1 cellular context compared by ENCODE assay signal in genomic region chr22:29267858-29268510, GRCh38.
TF ChIP-seq lines count a peak whose summit lies in the region.

EWSR1 (plus strand) TSS chr22:29268268; CDS start chr22:29268337, 69 bp downstream.
RHBDD3 (minus strand) TSS chr22:29267981; CDS start chr22:29265626, 2,355 bp downstream.

TF ChIP-seq in K562, 482 proteins besides CTCF, POLR2A, EP300 and RAD21 (continued from another document and continues in another):
- TF ChIP-seq TFE3 (CRISPR knock-in tag; IDR thresholded peaks at IDR 0.05) (peak; percentile 11; the same call in 1 of the 2 replicates), ZKSCAN1 (IDR thresholded peaks at IDR 0.05; ENCODE audit: low read depth, low read length) (no peak; the same call in 1 of the 2 replicates), BMI1 (IDR thresholded peaks at IDR 0.05; ENCODE audit: low read length) (no peak), ZNF57 (CRISPR knock-in tag; IDR thresholded peaks at IDR 0.05) (no peak), MTA2 (IDR thresholded peaks at IDR 0.05; ENCODE audit: low read depth) (no peak), ZNF23 (CRISPR knock-in tag; IDR thresholded peaks at IDR 0.05) (no peak), IRF2 (CRISPR knock-in tag; IDR thresholded peaks at IDR 0.05) (no peak), NBN (IDR thresholded peaks at IDR 0.05; ENCODE audit: low read depth) (peak; percentile 90), MITF (IDR thresholded peaks at IDR 0.05) (0 out of 2 replicates have a peak, but pooled peaks have one; percentile 47), SMARCB1 (IDR thresholded peaks at IDR 0.05; ENCODE audit: insufficient read length, low read depth) (no peak), NFXL1 (CRISPR knock-in tag; IDR thresholded peaks at IDR 0.05) (no peak), ATF4 (CRISPR knock-in tag; IDR thresholded peaks at IDR 0.05) (no peak), KLF13 (tag; IDR thresholded peaks at IDR 0.05; ENCODE audit: borderline replicate concordance, low read depth) (no peak), ELK1 (CRISPR knock-in tag; IDR thresholded peaks at IDR 0.05) (no peak), L3MBTL2 (IDR thresholded peaks at IDR 0.05) (no peak), TFAP4 (CRISPR knock-in tag; IDR thresholded peaks at IDR 0.05; ENCODE audit: borderline replicate concordance) (peak; percentile 93), EHMT2 (IDR thresholded peaks at IDR 0.05) (no peak), GABPB1 (CRISPR knock-in tag; IDR thresholded peaks at IDR 0.05) (peak; percentile 55; the same call in 1 of the 2 replicates), NEUROD1 (IDR thresholded peaks at IDR 0.05; ENCODE audit: borderline replicate concordance, low read depth, low read length, partially characterized antibody) (peak; percentile 67), ZNF124 (CRISPR knock-in tag; IDR thresholded peaks at IDR 0.05) (no peak), ZC3H4 (CRISPR knock-in tag; IDR thresholded peaks at IDR 0.05; ENCODE audit: borderline replicate concordance) (no peak), CTCFL (IDR thresholded peaks at IDR 0.05; ENCODE audit: borderline replicate concordance, insufficient read depth, low read depth, low read length, poor library complexity, severe bottlenecking) (no peak), MLLT1 (IDR thresholded peaks at IDR 0.05) (peak in 1 of 2 experiments; percentile 41; a peak in 1 of 4 replicates), ARHGAP35 (IDR thresholded peaks at IDR 0.05; ENCODE audit: partially characterized antibody) (no peak), SMAD2 (IDR thresholded peaks at IDR 0.05; ENCODE audit: low read depth, low read length) (no peak), KLF10 (CRISPR knock-in tag; IDR thresholded peaks at IDR 0.05) (no peak), AFF1 (IDR thresholded peaks at IDR 0.05; ENCODE audit: low read depth in 1 of 2, partially characterized antibody in 2 of 2) (peak in 1 of 2 experiments; percentile 46), MAX (CRISPR knock-in tag; IDR thresholded peaks at IDR 0.05) (peak; percentile 29), ZNF445 (CRISPR knock-in tag; IDR thresholded peaks at IDR 0.05; ENCODE audit: low read depth) (no peak), E4F1 (CRISPR knock-in tag; IDR thresholded peaks at IDR 0.05; ENCODE audit: borderline replicate concordance) (no peak), MAFK (IDR thresholded peaks at IDR 0.05; ENCODE audit: low read length) (peak; percentile 41), FOXA3 (CRISPR knock-in tag; conservative IDR thresholded peaks at IDR 0.05 in 1 of 2, IDR thresholded peaks at IDR 0.05 in 1 of 2) (peak in 1 of 2 experiments; percentile 62; a peak in 1 of 4 replicates), KLF6 (CRISPR knock-in tag; IDR thresholded peaks at IDR 0.05; ENCODE audit: borderline replicate concordance) (no peak), CAMTA2 (CRISPR knock-in tag; conservative IDR thresholded peaks at IDR 0.05) (no peak), RBM22 (IDR thresholded peaks at IDR 0.05; ENCODE audit: low read depth, low read length, poor library complexity, severe bottlenecking) (peak; percentile 75), SMAD4 (CRISPR knock-in tag; conservative IDR thresholded peaks at IDR 0.05) (peak; percentile 56; the same call in 1 of the 2 replicates), KDM5B (IDR thresholded peaks at IDR 0.05; ENCODE audit: insufficient replicate concordance, low read depth, low read length) (peak; percentile 56), NELFE (IDR thresholded peaks at IDR 0.05; ENCODE audit: insufficient read depth, insufficient read length) (no peak), TCF3 (CRISPR knock-in tag; IDR thresholded peaks at IDR 0.05) (no peak), FOSL1 (tag; conservative IDR thresholded peaks at IDR 0.05) (peak; percentile 78), ZNF274 (IDR thresholded peaks at IDR 0.05; ENCODE audit: borderline replicate concordance, low read depth, low read length) (no peak), ELF4 (CRISPR knock-in tag; IDR thresholded peaks at IDR 0.05) (no peak), CBFB (CRISPR knock-in tag; IDR thresholded peaks at IDR 0.05) (no peak), TAF1 (IDR thresholded peaks at IDR 0.05; ENCODE audit: control insufficient read depth, extremely low read depth, insufficient read depth, low read length, severe bottlenecking) (peak; percentile 62), CHCHD3 (CRISPR knock-in tag; IDR thresholded peaks at IDR 0.05) (no peak), ZBTB7A (IDR thresholded peaks at IDR 0.05; ENCODE audit: borderline replicate concordance, control insufficient read depth, low read depth, low read length) (peak; percentile 63; the same call in 1 of the 2 replicates), ZBTB2 (IDR thresholded peaks at IDR 0.05) (peak; percentile 93)
